In genomic region chr3:70383360-70383831, GRCh38 we compare ENCODE assay signal across 12 cellular contexts.
DNase-seq lines count a peak whose midpoint lies in the region; ATAC-seq and TF ChIP-seq lines count a peak whose summit lies in the region.
"Had no signal": no experiment of that assay in that cellular context is flagged by ENCODE, and none has a peak within 500 bp of the region (broad histone marks: within the 10 kb centered on the region; RNA-seq: fewer than 3 reads in every experiment).

No MANE protein-coding gene starts in this region.

- H3K9me3 Mint-ChIP-seq in MCF 10A (ENCODE audit: unreplicated experiment), result no peaks in the 10 kb centered on the region
- H3K9me3 Mint-ChIP-seq: nephron progenitor cell had no signal

- H3K4me1 Mint-ChIP-seq in MCF 10A (ENCODE audit: insufficient read depth, unreplicated experiment), result no peaks in the 10 kb centered on the region
- H3K4me1 Mint-ChIP-seq: nephron progenitor cell had no signal

- ATAC-seq in HG02610 (IDR thresholded peaks at IDR 0.05; ENCODE audit: unreplicated experiment) (peak; percentile 97), HG03439 (IDR thresholded peaks at IDR 0.05; ENCODE audit: unreplicated experiment) (peak; percentile 98), Right ventricle myocardium inferior (no peak)

- TF ChIP-seq POLR2A in breast epithelium (IDR thresholded peaks at IDR 0.05), result no peak

- TF ChIP-seq CTCF in MCF 10A (IDR thresholded peaks at IDR 0.05; ENCODE audit: unreplicated experiment) (no peak), breast epithelium (IDR thresholded peaks at IDR 0.05) (no peak)

- no peaks in the 10 kb centered on the region for H3K4me1 ChIP-seq in breast epithelium

- CTCF ChIA-PET in MCF 10A (lab: Yijun Ruan, JAX), result interaction anchor here (1.3 kb wide), 1 partner anchor 24 kb away, joined by 8 read pairs; no protein-coding TSS in a partner anchor

- H3K27me3 Mint-ChIP-seq in MCF 10A (ENCODE audit: insufficient read depth, unreplicated experiment), result peaks cover 49% of the 10 kb centered on the region

- no peak overlapping the region for H3K4me3 ChIP-seq in breast epithelium

- H3K9me3 ChIP-seq in breast epithelium, result no peaks in the 10 kb centered on the region

- no peak overlapping the region for H3K27ac ChIP-seq in breast epithelium

- in situ Hi-C loops in G401 (cut with HindIII; ENCODE audit: low sequenced_read_pairs), result no loop called here

- H3K36me3 Mint-ChIP-seq in MCF 10A (ENCODE audit: insufficient read depth, unreplicated experiment), result no peaks in the 10 kb centered on the region

- POLR2A ChIA-PET in MCF 10A (lab: Yijun Ruan, JAX), result no interaction called here

- DNase-seq in MCF 10A (ENCODE audit: unreplicated experiment) (peak; percentile 4), breast epithelium (ENCODE audit: low spot score in 2 of 2) (no peak), GM03348 (ENCODE audit: low spot score) (no peak), Right ventricle myocardium inferior (ENCODE audit: missing footprints) (no peak), G401 (ENCODE audit: low spot score) (no peak)
- DNase-seq in stimulated activated CD4-positive, alpha-beta T cell treated with anti-CD3 and anti-CD28 coated beads, Interleukin-4, amount 100 ng/mL, for 4 hours, result no peak
- DNase-seq: DMS153; effector CD8-positive, alpha-beta T cell; NCI-H1048; nephron progenitor cell had no signal

- H3K27me3 ChIP-seq in breast epithelium, result no peaks in the 10 kb centered on the region

- H3K4me3 Mint-ChIP-seq in MCF 10A (ENCODE audit: unreplicated experiment), result no peak overlapping the region
- H3K4me3 Mint-ChIP-seq: nephron progenitor cell had no signal

- intact Hi-C loops in MCF 10A (cut with micrococcal nuclease), result no loop called here
- intact Hi-C loops in breast epithelium (cut with DNase I; ENCODE audit: low total_unique reads), result no loop called here
- intact Hi-C loops in Right ventricle myocardium inferior (cut with DNase I), result no loop called here

- H3K27ac Mint-ChIP-seq in MCF 10A (ENCODE audit: low read depth, unreplicated experiment), result no peak overlapping the region
- H3K27ac Mint-ChIP-seq: nephron progenitor cell had no signal

- no peaks in the 10 kb centered on the region for H3K36me3 ChIP-seq in breast epithelium

- BruUV-seq in MCF 10A (replicated peaks; lab: Mats Ljungman, UMichigan), result no TSS peak
